20 cellular contexts compared by ENCODE assay signal in genomic region chr11:13341028-13341427, GRCh38.
DNase-seq lines count a peak whose midpoint lies in the region; ATAC-seq lines count a peak whose summit lies in the region.
"Had no signal": no experiment of that assay in that cellular context is flagged by ENCODE, and none has a peak within 500 bp of the region (broad histone marks: within the 10 kb centered on the region; RNA-seq: fewer than 3 reads in every experiment).

No MANE protein-coding gene starts in this region.

- H3K4me1 Mint-ChIP-seq in activated T-cell treated with anti-CD3 and anti-CD28 coated beads, Interleukin-2, amount 50 U/mL, for 24 hours (ENCODE audit: low read depth), result peaks cover 54% of the 10 kb centered on the region
- peaks cover 78 to 92% of the 10 kb centered on the region in 2 donors for H3K4me1 Mint-ChIP-seq in immature natural killer cell
- H3K4me1 Mint-ChIP-seq in stimulated activated naive B cell treated with anti-CD40 and anti-IgM and Interleukin-4, amounts not matched to agents 10 μg/mL and 1 μg/mL and 100 μg/mL, for 72 hours, result peaks cover 37 to 56% of the 10 kb centered on the region in 2 donors

- H3K27ac Mint-ChIP-seq in activated T-cell treated with anti-CD3 and anti-CD28 coated beads, Interleukin-2, amount 50 U/mL, for 24 hours, result peak overlapping the region; percentile 65
- peak overlapping the region; percentile 25 to 81 (median 63) for H3K27ac Mint-ChIP-seq in immature natural killer cell
- H3K27ac Mint-ChIP-seq in stimulated activated naive B cell treated with anti-CD40 and anti-IgM and Interleukin-4, amounts not matched to agents 10 μg/mL and 1 μg/mL and 100 μg/mL, for 72 hours, result peak overlapping the region; percentile 33

- H3K36me3 Mint-ChIP-seq in activated T-cell treated with anti-CD3 and anti-CD28 coated beads, Interleukin-2, amount 50 U/mL, for 24 hours (ENCODE audit: low read depth), result peaks cover 11% of the 10 kb centered on the region
- H3K36me3 Mint-ChIP-seq in immature natural killer cell, result peaks cover 0 to 4% (median 0%) of the 10 kb centered on the region in 3 donors
- H3K36me3 Mint-ChIP-seq in stimulated activated naive B cell treated with anti-CD40 and anti-IgM and Interleukin-4, amounts not matched to agents 10 μg/mL and 1 μg/mL and 100 μg/mL, for 72 hours, result peaks cover 0 to 14% of the 10 kb centered on the region in 2 donors

- no peaks in the 10 kb centered on the region for H3K9me3 Mint-ChIP-seq in activated T-cell treated with anti-CD3 and anti-CD28 coated beads, Interleukin-2, amount 50 U/mL, for 24 hours
- no peaks in the 10 kb centered on the region for H3K9me3 Mint-ChIP-seq in immature natural killer cell
- no peaks in the 10 kb centered on the region for H3K9me3 Mint-ChIP-seq in stimulated activated naive B cell treated with anti-CD40 and anti-IgM and Interleukin-4, amounts not matched to agents 10 μg/mL and 1 μg/mL and 100 μg/mL, for 72 hours
- H3K9me3 Mint-ChIP-seq: IgD-negative memory B cell had no signal

- DNase-seq in activated T-cell treated with anti-CD3 and anti-CD28 coated beads, Interleukin-2, amount 50 U/mL, for 24 hours, result no peak
- DNase-seq in activated T-cell treated with anti-CD3 and anti-CD28 coated beads, Interleukin-2, amount 50 U/mL, for 48 hours, result no peak
- DNase-seq in UCSD-AML1 (lab: John Stamatoyannopoulos, UW; ENCODE audit: unreplicated experiment), result peak; percentile 46
- DNase-seq in immature natural killer cell, result no peak
- DNase-seq in stimulated activated naive B cell treated with anti-CD40 and anti-IgM and Interleukin-4, amounts not matched to agents 10 μg/mL and 1 μg/mL and 100 μg/mL, for 72 hours, result no peak
- no peak for DNase-seq in OCI-M1 (lab: John Stamatoyannopoulos, UW)
- no peak for DNase-seq in HCEC 1CT
- DNase-seq: activated CD4-positive, CD25-positive, alpha-beta regulatory T cell treated with anti-CD3 and anti-CD28 coated beads, Interleukin-2, amount 50 U/mL, for 72 hours; cortex of kidney; DMS 273 treated with DMSO at 0.1 percent for 48 hours; glutamatergic neuron; left ventricle myocardium inferior; mucosa of descending colon; NCI-H1048; NCI-H187 treated with DMSO at 0.1 percent for 48 hours; NCI-H226; NCI-H82; stimulated activated CD4-positive, alpha-beta T cell treated with anti-CD3 and anti-CD28 coated beads, Interleukin-4, amount 100 ng/mL, for 4 hours had no signal

- no peak overlapping the region for H3K4me3 Mint-ChIP-seq in activated T-cell treated with anti-CD3 and anti-CD28 coated beads, Interleukin-2, amount 50 U/mL, for 24 hours
- H3K4me3 Mint-ChIP-seq in immature natural killer cell, result peak overlapping the region in 1 of 5 donors; percentile 49
- H3K4me3 Mint-ChIP-seq in stimulated activated naive B cell treated with anti-CD40 and anti-IgM and Interleukin-4, amounts not matched to agents 10 μg/mL and 1 μg/mL and 100 μg/mL, for 72 hours, result no peak overlapping the region
- H3K4me3 Mint-ChIP-seq: IgD-negative memory B cell had no signal

- no peaks in the 10 kb centered on the region for H3K27me3 Mint-ChIP-seq in activated T-cell treated with anti-CD3 and anti-CD28 coated beads, Interleukin-2, amount 50 U/mL, for 24 hours
- H3K27me3 Mint-ChIP-seq in immature natural killer cell (ENCODE audit: low read depth in 3 of 3), result peaks cover 7 to 8% (median 8%) of the 10 kb centered on the region in 3 donors
- H3K27me3 Mint-ChIP-seq in stimulated activated naive B cell treated with anti-CD40 and anti-IgM and Interleukin-4, amounts not matched to agents 10 μg/mL and 1 μg/mL and 100 μg/mL, for 72 hours, result no peaks in the 10 kb centered on the region
- H3K27me3 Mint-ChIP-seq: IgD-negative memory B cell had no signal

- no peak for ATAC-seq in stimulated activated naive B cell treated with anti-CD40 and anti-IgM and Interleukin-4, amounts not matched to agents 10 μg/mL and 1 μg/mL and 100 μg/mL, for 72 hours (replicated peaks)
- ATAC-seq in HG03139 (IDR thresholded peaks at IDR 0.05; ENCODE audit: unreplicated experiment), result no peak
- ATAC-seq: mucosa of descending colon had no signal
